ENCODE assay signal across 8 cellular contexts in genomic region chr7:22718200-22718711, GRCh38. TPM values are rescaled to one million over a fixed set of nuclear protein-coding genes. Genes with fewer than 3 reads are reported as not detected.
DNase-seq lines count a peak whose midpoint lies in the region; TF ChIP-seq lines count a peak whose summit lies in the region.
"Had no signal": no experiment of that assay in that cellular context is flagged by ENCODE, and none has a peak within 500 bp of the region (broad histone marks: within the 10 kb centered on the region; RNA-seq: fewer than 3 reads in every experiment).

No MANE protein-coding gene starts in this region.

- H3K9me3 ChIP-seq in mammary epithelial cell (replicated peaks; ENCODE audit: insufficient read depth, low read length) (no peaks in the 10 kb centered on the region), thymus (ENCODE audit: control insufficient read depth) (no peaks in the 10 kb centered on the region), transverse colon (no peaks in the 10 kb centered on the region)

- peak overlapping the region; percentile 17 for H3K4me2 ChIP-seq in mammary epithelial cell (ENCODE audit: insufficient read depth, low read depth, low read length)

- 53% methylated on average over 5 of the region's 6 CpGs for WGBS in mammary epithelial cell (ENCODE audit: low coverage, missing lambda C conversion rate)
- 91% methylated on average over 6 of the region's 6 CpGs for WGBS in thymus
- 16 to 51% methylated on average over 3 to 6 of the region's 6 CpGs for WGBS in transverse colon (ENCODE audit: low coverage in 1 of 2), 2 donors

- CTCF ChIA-PET in mammary epithelial cell (lab: Charles Lee; ENCODE audit: low non-redundant PET): no interaction called here

- H3K36me3 ChIP-seq in mammary epithelial cell (ENCODE audit: insufficient read depth, low read length): no peaks in the 10 kb centered on the region
- no peaks in the 10 kb centered on the region for H3K36me3 ChIP-seq in thymus (ENCODE audit: control insufficient read depth, insufficient read depth)
- no peaks in the 10 kb centered on the region for H3K36me3 ChIP-seq in transverse colon

- no peaks in the 10 kb centered on the region for H3K79me2 ChIP-seq in mammary epithelial cell (ENCODE audit: insufficient read depth, low read length)

- no peak overlapping the region for H3K4me3 ChIP-seq in mammary epithelial cell (replicated peaks in 1 of 3; ENCODE audit: insufficient read depth in 1 of 3, low read depth in 2 of 3, low read length in 3 of 3)
- H3K4me3 ChIP-seq in thymus (ENCODE audit: low read length): no peak overlapping the region
- no peak overlapping the region for H3K4me3 ChIP-seq in transverse colon
- H3K4me3 ChIP-seq: GM12878 had no signal

- TF ChIP-seq EP300 in transverse colon (IDR thresholded peaks at IDR 0.05; ENCODE audit: low read depth): no peak

- H3K4me1 ChIP-seq in mammary epithelial cell (ENCODE audit: insufficient read depth, low read length) (peaks cover 17% of the 10 kb centered on the region), thymus (ENCODE audit: control insufficient read depth, insufficient read depth, low read length) (no peaks in the 10 kb centered on the region), transverse colon (peaks cover 0 to 10% (median under 1%) of the 10 kb centered on the region in 4 donors)

- H3K27ac ChIP-seq in mammary epithelial cell (ENCODE audit: insufficient read depth, low read depth, low read length) (no peak overlapping the region), thymus (ENCODE audit: low read depth) (peak overlapping the region; percentile 15), transverse colon (peak overlapping the region in 1 of 4 donors; percentile 18)

- TF ChIP-seq CTCF in mammary epithelial cell (conservative IDR thresholded peaks at IDR 0.05 in 1 of 2, IDR thresholded peaks at IDR 0.05 in 1 of 2; ENCODE audit: extremely low read depth in 1 of 2, insufficient read depth in 1 of 2, low read depth in 1 of 2, low read length in 2 of 2) (no peak), transverse colon (IDR thresholded peaks at IDR 0.05) (no peak)

- no peaks in the 10 kb centered on the region for H4K20me1 ChIP-seq in mammary epithelial cell (ENCODE audit: insufficient read depth, low read length)

- in situ Hi-C loops in mammary epithelial cell (cut with MboI; ENCODE audit: low sequenced_read_pairs in 2 of 2): no loop called here
- in situ Hi-C loops in transverse colon (cut with MboI; ENCODE audit: low pct_ligation_motif_present in 1 of 4, low pct_unique_long_range_greater_than_20kb in 1 of 4, low sequenced_read_pairs in 3 of 4): no loop called here

- peak; percentile 89 for DNase-seq in HT1080 (ENCODE audit: low read depth)
- DNase-seq in mammary epithelial cell: peak; percentile 83
- peak; percentile 77 for DNase-seq in kidney glomerular epithelial cell (lab: John Stamatoyannopoulos, UW)
- no peak for DNase-seq in transverse colon
- no peak for DNase-seq in activated T-cell treated with anti-CD3 and anti-CD28 coated beads for 4 hours
- DNase-seq in stimulated activated CD4-positive, alpha-beta T cell treated with anti-CD3 and anti-CD28 coated beads, Interleukin-4, amount 100 ng/mL, for 1 hour: no peak

- H2AFZ ChIP-seq in mammary epithelial cell (ENCODE audit: low read depth, low read length): no peak overlapping the region

- dilution Hi-C loops in mammary epithelial cell (cut with HindIII; ENCODE audit: low sequenced_read_pairs): loop anchor here (5.0 to 10.0 kb wide), 2 partner anchors 53 to 161 kb away; no protein-coding TSS in a partner anchor

- intact Hi-C loops in mammary epithelial cell (cut with micrococcal nuclease) (loop anchor here (2.0 kb wide), 1 partner anchor 49 kb away; no protein-coding TSS in a partner anchor), transverse colon (cut with DNase I; ENCODE audit: low total_unique reads) (no loop called here)

- TF ChIP-seq POLR2A in transverse colon (IDR thresholded peaks at IDR 0.05): no peak

- BruUV-seq in mammary epithelial cell (replicated peaks; lab: Mats Ljungman, UMichigan): no TSS peak

- no peak overlapping the region for H3K9ac ChIP-seq in mammary epithelial cell (ENCODE audit: insufficient read depth, low read length)

- H3K27me3 ChIP-seq in mammary epithelial cell (ENCODE audit: insufficient read depth, low read length): no peaks in the 10 kb centered on the region
- no peaks in the 10 kb centered on the region for H3K27me3 ChIP-seq in thymus (ENCODE audit: control insufficient read depth, insufficient read depth)
- H3K27me3 ChIP-seq in transverse colon: no peaks in the 10 kb centered on the region

RNA-seq across cellular contexts. Expression of gene IL6, which starts 8.7 kb away (rescaled TPM):
- 0.16 and 1.2 TPM in 2 replicates for total RNA-seq in HT1080 (2014; rRNA removed; shearing (Covaris generic))
- polyA plus RNA-seq in HT1080 (2015; cell fraction: cytosol; rRNA removed): 1.8 and 2.3 TPM in 2 replicates
- polyA plus RNA-seq in HT1080 (2015; cell fraction: nucleus; rRNA removed): 3.5 and 3.6 TPM in 2 replicates
- total RNA-seq in mammary epithelial cell (under 1 TPM in 1 of 2 donors, not detected in 1; 0.66 TPM), transverse colon (10 to 100 TPM in 1 of 4 donors, 1 to 10 TPM in 1, under 1 TPM in 1, not detected in 1; 0.82 to 10.8 (median 1.9) TPM)
- polyA plus RNA-seq in mammary epithelial cell (not detected), thymus (3.5 TPM)
- not detected for polyA minus RNA-seq in mammary epithelial cell
- total RNA-seq: GM12878 had no signal
- polyA plus RNA-seq: GM12878 had no signal

Comparison
In these comparisons a context has a peak if more than half of its experiments do, and no peak if none do; other contexts are left out.
1. DNase-seq: peak in HT1080 (single experiment), mammary epithelial cell (single experiment) and kidney glomerular epithelial cell (single experiment); none in transverse colon (single experiment), activated T-cell treated with anti-CD3 and anti-CD28 coated beads for 4 hours (single experiment) and stimulated activated CD4-positive, alpha-beta T cell treated with anti-CD3 and anti-CD28 coated beads, Interleukin-4, amount 100 ng/mL, for 1 hour (single experiment).